2 cellular contexts compared by ENCODE assay signal in genomic region chr9:130518943-130519772, GRCh38.
TF ChIP-seq lines count a peak whose summit lies in the region.

No MANE protein-coding gene starts in this region.

TF ChIP-seq in SK-N-SH, 30 proteins besides CTCF, POLR2A, EP300 and RAD21 (continued from another document):
- no peak for TF ChIP-seq IRF3 (IDR thresholded peaks at IDR 0.05; ENCODE audit: low read depth, low read length)
- TF ChIP-seq, protein P1, sequence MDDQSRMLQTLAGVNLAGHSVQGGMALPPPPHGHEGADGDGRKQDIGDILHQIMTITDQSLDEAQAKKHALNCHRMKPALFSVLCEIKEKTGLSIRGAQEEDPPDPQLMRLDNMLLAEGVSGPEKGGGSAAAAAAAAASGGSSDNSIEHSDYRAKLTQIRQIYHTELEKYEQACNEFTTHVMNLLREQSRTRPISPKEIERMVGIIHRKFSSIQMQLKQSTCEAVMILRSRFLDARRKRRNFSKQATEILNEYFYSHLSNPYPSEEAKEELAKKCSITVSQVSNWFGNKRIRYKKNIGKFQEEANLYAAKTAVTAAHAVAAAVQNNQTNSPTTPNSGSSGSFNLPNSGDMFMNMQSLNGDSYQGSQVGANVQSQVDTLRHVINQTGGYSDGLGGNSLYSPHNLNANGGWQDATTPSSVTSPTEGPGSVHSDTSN (IDR thresholded peaks at IDR 0.05) = no peak
- no peak for TF ChIP-seq USF2 (IDR thresholded peaks at IDR 0.05; ENCODE audit: borderline replicate concordance, low read depth, low read length)
- no peak for TF ChIP-seq NRF1 (IDR thresholded peaks at IDR 0.05; ENCODE audit: low read depth, low read length)
- no peak for TF ChIP-seq TCF12 (IDR thresholded peaks at IDR 0.05)
- TF ChIP-seq EZH2phosphoT487 (IDR thresholded peaks at IDR 0.05; ENCODE audit: borderline replicate concordance, low read depth) = no peak
- no peak for TF ChIP-seq ELF1 (IDR thresholded peaks at IDR 0.05)

TF ChIP-seq in SK-N-SH treated with all-trans-retinoic acid at 6 μM for 48 hours, 23 proteins besides CTCF, POLR2A, EP300 and RAD21 (continued from another document):
- TF ChIP-seq, protein P2, sequence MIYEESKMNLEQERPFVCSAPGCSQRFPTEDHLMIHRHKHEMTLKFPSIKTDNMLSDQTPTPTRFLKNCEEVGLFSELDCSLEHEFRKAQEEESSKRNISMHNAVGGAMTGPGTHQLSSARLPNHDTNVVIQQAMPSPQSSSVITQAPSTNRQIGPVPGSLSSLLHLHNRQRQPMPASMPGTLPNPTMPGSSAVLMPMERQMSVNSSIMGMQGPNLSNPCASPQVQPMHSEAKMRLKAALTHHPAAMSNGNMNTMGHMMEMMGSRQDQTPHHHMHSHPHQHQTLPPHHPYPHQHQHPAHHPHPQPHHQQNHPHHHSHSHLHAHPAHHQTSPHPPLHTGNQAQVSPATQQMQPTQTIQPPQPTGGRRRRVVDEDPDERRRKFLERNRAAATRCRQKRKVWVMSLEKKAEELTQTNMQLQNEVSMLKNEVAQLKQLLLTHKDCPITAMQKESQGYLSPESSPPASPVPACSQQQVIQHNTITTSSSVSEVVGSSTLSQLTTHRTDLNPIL (CRISPR knock-in tag; IDR thresholded peaks at IDR 0.05; ENCODE audit: low read depth) = no peak
- TF ChIP-seq PPARA (CRISPR knock-in tag; IDR thresholded peaks at IDR 0.05; ENCODE audit: borderline replicate concordance) (no peak), ZNF565 (CRISPR knock-in tag; conservative IDR thresholded peaks at IDR 0.05; ENCODE audit: low read depth) (no peak), ISL1 (CRISPR knock-in tag; IDR thresholded peaks at IDR 0.05) (no peak), ZNF8 (CRISPR knock-in tag; IDR thresholded peaks at IDR 0.05) (no peak), ESRRG (CRISPR knock-in tag; IDR thresholded peaks at IDR 0.05) (no peak), ZC3H10 (CRISPR knock-in tag; IDR thresholded peaks at IDR 0.05) (no peak), TOX (CRISPR knock-in tag; IDR thresholded peaks at IDR 0.05; ENCODE audit: borderline replicate concordance) (no peak), ZFP3 (CRISPR knock-in tag; IDR thresholded peaks at IDR 0.05) (no peak), CSDC2 (CRISPR knock-in tag; IDR thresholded peaks at IDR 0.05) (no peak)
